Comparison of ENCODE assay signal across 9 cellular contexts in the genomic region with DNA sequence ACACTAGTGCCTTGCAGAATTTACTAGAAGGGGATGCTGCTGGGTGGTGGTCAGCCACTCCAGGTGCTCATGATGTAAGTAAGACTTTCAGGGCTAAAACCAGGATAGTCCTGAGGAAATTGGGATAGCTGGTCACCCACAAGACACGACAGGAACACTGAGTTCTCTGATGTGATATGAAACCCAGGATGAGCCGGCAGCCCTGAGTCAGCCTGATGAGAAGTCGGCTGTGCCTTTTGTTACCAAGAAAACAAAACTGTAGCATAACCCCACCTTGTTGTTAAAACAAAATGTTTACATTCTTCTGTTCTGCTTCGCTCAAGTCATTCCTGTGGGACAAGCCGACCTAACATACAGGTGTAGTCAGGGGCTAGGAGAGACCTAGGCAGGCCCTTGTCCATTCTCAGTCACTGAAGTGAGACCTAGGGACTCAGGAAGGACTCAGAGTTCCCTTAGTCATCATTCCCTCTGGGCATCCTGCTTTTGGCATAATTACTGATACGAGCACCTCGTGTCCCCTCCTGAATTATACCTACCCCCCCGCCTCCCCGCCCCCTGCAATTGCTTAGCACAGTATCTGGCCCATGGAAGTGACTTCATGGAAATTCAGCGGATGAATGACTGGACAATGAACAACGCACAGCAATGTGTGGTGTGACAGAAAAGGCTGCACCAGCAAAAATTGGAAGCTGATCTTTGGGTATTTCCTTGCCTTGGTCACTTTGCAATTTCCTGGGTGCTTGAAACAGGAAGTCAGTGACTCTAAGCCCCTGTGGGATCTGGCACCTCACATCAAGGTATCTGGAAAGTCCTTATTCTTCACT. TPM values are rescaled to one million over a fixed set of nuclear protein-coding genes. Genes with fewer than 3 reads are reported as not detected.
DNase-seq lines count a peak whose midpoint lies in the region; ATAC-seq and TF ChIP-seq lines count a peak whose summit lies in the region.
"Had no signal": no experiment of that assay in that cellular context is flagged by ENCODE, and none has a peak within 500 bp of the region (broad histone marks: within the 10 kb centered on the region; RNA-seq: fewer than 3 reads in every experiment).

No MANE protein-coding gene starts in this region.

- H3K36me3 ChIP-seq in DOHH2 (ENCODE audit: control insufficient read depth, low read length) = no peaks in the 10 kb centered on the region
- no peaks in the 10 kb centered on the region for H3K36me3 ChIP-seq in osteoblast (ENCODE audit: insufficient read depth, low read length)
- H3K36me3 ChIP-seq in A673 (ENCODE audit: insufficient read depth, low read length, poor library complexity, severe bottlenecking) = no peaks in the 10 kb centered on the region

- H3F3A ChIP-seq in DOHH2 (ENCODE audit: control insufficient read depth, insufficient read depth) = no peaks in the 10 kb centered on the region

- H2AFZ ChIP-seq in osteoblast (ENCODE audit: low read length) = peak overlapping the region; percentile 27

- H3K27ac ChIP-seq in DOHH2 (ENCODE audit: low read depth, low read length) = no peak overlapping the region
- H3K27ac ChIP-seq in RWPE1 = peak overlapping the region; percentile 19; the same call in 1 of the 2 replicates
- H3K27ac ChIP-seq in osteoblast (ENCODE audit: low read depth, low read length) = no peak overlapping the region
- no peak overlapping the region for H3K27ac ChIP-seq in A673 (ENCODE audit: low read depth, low read length, poor library complexity, severe bottlenecking)

- TF ChIP-seq CTCF in DOHH2 (IDR thresholded peaks at IDR 0.05; ENCODE audit: low read depth, low read length, poor library complexity, severe bottlenecking) (no peak), RWPE1 (conservative IDR thresholded peaks at IDR 0.05; ENCODE audit: low read depth) (no peak), choroid plexus epithelial cell (conservative IDR thresholded peaks at IDR 0.05; ENCODE audit: low read depth, low read length) (no peak), osteoblast (IDR thresholded peaks at IDR 0.05; ENCODE audit: extremely low read depth, low read depth, low read length) (no peak), A673 (conservative IDR thresholded peaks at IDR 0.05; ENCODE audit: low read depth, low read length) (no peak)

- H3K4me1 ChIP-seq in DOHH2 (ENCODE audit: control insufficient read depth, low read length) = peaks cover 19% of the 10 kb centered on the region
- H3K4me1 ChIP-seq in osteoblast (ENCODE audit: insufficient read depth, low read length) = peaks cover 3% of the 10 kb centered on the region
- H3K4me1 ChIP-seq in A673 (ENCODE audit: insufficient read depth, low read length, poor library complexity, severe bottlenecking) = peaks cover 14% of the 10 kb centered on the region

- H4K20me1 ChIP-seq in DOHH2 (ENCODE audit: control insufficient read depth, insufficient read depth, low read depth, low read length) = no peaks in the 10 kb centered on the region
- H4K20me1 ChIP-seq in osteoblast (ENCODE audit: insufficient read depth, low read length) = no peaks in the 10 kb centered on the region

- CTCF ChIA-PET in RWPE1 (lab: Yijun Ruan, JAX) (interaction anchor here (1.4 kb wide), 1 partner anchor 9 kb away, joined by 4 read pairs; no protein-coding TSS in a partner anchor), A673 (lab: Charles Lee) (interaction anchor here (0.6 kb wide), 1 partner anchor 136 kb away, joined by 3 read pairs; no protein-coding TSS in a partner anchor)

- BruUV-seq in A673 (replicated peaks; lab: Mats Ljungman, UMichigan) = no TSS peak

- DNase-seq in RWPE1 (ENCODE audit: low spot score) (peak; percentile 22), choroid plexus epithelial cell (ENCODE audit: low read depth) (peak; percentile 45), osteoblast (ENCODE audit: insufficient read length, low spot score, missing footprints) (no peak), DMS 273 (lab: John Stamatoyannopoulos, UW; ENCODE audit: unreplicated experiment) (no peak), A673 (ENCODE audit: low spot score) (no peak)
- DNase-seq: NCI-H2171 treated with DMSO at 0.1 percent for 48 hours had no signal

- no peaks in the 10 kb centered on the region for H3K9me3 ChIP-seq in DOHH2 (ENCODE audit: control insufficient read depth, insufficient read depth, low read length)
- no peaks in the 10 kb centered on the region for H3K9me3 ChIP-seq in osteoblast (ENCODE audit: low read depth, low read length)
- H3K9me3 ChIP-seq in A673 (ENCODE audit: low read depth, low read length, poor library complexity, severe bottlenecking) = no peaks in the 10 kb centered on the region

- H3K4me2 ChIP-seq in DOHH2 (ENCODE audit: low read length) = peak overlapping the region; percentile 6
- peak overlapping the region; percentile 34 for H3K4me2 ChIP-seq in osteoblast (ENCODE audit: insufficient read depth, low read length)

- H3K4me3 ChIP-seq in DOHH2 (ENCODE audit: low read length) = no peak overlapping the region
- no peak overlapping the region for H3K4me3 ChIP-seq in choroid plexus epithelial cell (ENCODE audit: low read depth, low read length)
- H3K4me3 ChIP-seq in osteoblast (ENCODE audit: insufficient read depth, low read length) = no peak overlapping the region
- H3K4me3 ChIP-seq in A673 (ENCODE audit: low read depth, low read length, poor library complexity, severe bottlenecking) = no peak overlapping the region

- POLR2A ChIA-PET in RWPE1 (lab: Yijun Ruan, JAX; ENCODE audit: low non-redundant PET) = no interaction called here
- POLR2A ChIA-PET in A673 (lab: Charles Lee; ENCODE audit: low non-redundant PET) = no interaction called here

- intact Hi-C loops in A673 (cut with micrococcal nuclease; ENCODE audit: unreplicated experiment) = no loop called here

- H3K79me2 ChIP-seq in DOHH2 (ENCODE audit: control insufficient read depth, low read length) (no peaks in the 10 kb centered on the region), osteoblast (ENCODE audit: insufficient read depth, low read length) (no peaks in the 10 kb centered on the region)

- ATAC-seq in GM21526 (IDR thresholded peaks at IDR 0.05; ENCODE audit: low FRiP score, unreplicated experiment) (no peak), HG03045 (IDR thresholded peaks at IDR 0.05; ENCODE audit: unreplicated experiment) (no peak)

- H3K9me2 ChIP-seq in DOHH2 (replicated peaks; ENCODE audit: control insufficient read depth, low read length) = no peaks in the 10 kb centered on the region

- H3K27me3 ChIP-seq in DOHH2 (ENCODE audit: control insufficient read depth, low read length) (peaks cover 3% of the 10 kb centered on the region; the same call in 1 of the 2 replicates), osteoblast (ENCODE audit: insufficient read depth, low read length) (peaks cover 7% of the 10 kb centered on the region), A673 (replicated peaks; ENCODE audit: insufficient read depth, low read depth, low read length, poor library complexity) (no peaks in the 10 kb centered on the region)

RNA-seq across cellular contexts. Expression of a gene that starts 31.9 kb away (rescaled TPM):
- 0.29 and 0.36 TPM in 2 replicates for total RNA-seq in osteoblast
- 0.94 and 1.1 TPM in 2 replicates for total RNA-seq in A673 (2021)

Comparison
In these comparisons a context has a peak if more than half of its experiments do, and no peak if none do; other contexts are left out.
1. DNase-seq: peak in RWPE1 (single experiment) and choroid plexus epithelial cell (single experiment); none in osteoblast (single experiment), DMS 273 (single experiment) and A673 (single experiment).